ENCODE assay signal across 34 cellular contexts in the genomic region with DNA sequence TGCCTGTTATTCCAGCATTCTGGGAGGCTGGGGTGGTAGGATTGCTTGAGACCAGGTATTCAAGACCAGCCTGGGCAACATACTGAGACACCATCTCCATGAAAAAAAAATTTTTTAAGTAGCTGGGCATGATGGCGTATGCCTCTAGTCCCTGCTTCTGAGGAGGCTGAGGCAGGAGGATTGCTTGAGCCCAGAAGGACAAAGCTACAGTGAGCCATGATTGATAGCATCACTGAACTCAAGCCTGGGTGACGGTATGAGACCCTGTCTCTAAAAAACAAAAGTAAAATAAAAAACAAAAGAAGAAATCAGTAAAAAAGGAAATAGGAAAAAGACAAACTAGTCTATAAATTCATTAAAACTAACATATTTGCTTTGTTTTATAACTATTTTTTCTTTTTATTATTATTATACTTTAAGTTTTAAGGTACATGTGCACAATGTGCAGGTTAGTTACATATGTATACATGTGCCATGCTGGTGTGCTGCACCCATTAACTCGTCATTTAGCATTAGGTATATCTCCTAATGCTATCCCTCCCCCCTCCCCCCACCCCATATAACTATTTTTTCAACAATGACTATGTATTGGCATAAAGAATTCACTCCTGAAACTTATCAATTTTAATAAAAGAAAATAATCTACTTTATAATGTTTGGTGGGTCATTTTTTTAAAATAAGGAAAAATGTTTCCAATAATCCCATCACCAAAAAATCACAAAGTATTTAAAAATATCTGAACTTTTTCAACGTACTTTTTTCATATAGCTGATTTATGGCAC.
"Had no signal": no experiment of that assay in that cellular context is flagged by ENCODE, and none has a peak within 500 bp of the region (broad histone marks: within the 10 kb centered on the region; RNA-seq: fewer than 3 reads in every experiment).

No MANE protein-coding gene starts in this region.

- H3K4me1 ChIP-seq: adrenal gland, body of pancreas, breast epithelium had no signal

- H3K4me1 Mint-ChIP-seq: activated naive CD8-positive, alpha-beta T cell treated with anti-CD3 and anti-CD28 coated beads for 36 hours; activated T-helper 17 cell treated with anti-CD3 and anti-CD28 coated beads, Interleukin-2, amount 50 U/mL, for 72 hours had no signal

- H3K27ac ChIP-seq: adrenal gland, body of pancreas, brain microvascular endothelial cell, breast epithelium, VCaP had no signal

- H3K4me3 Mint-ChIP-seq: activated B cell treated with CpG ODN at 0.5 μM for 24 hours; activated CD4-positive, alpha-beta memory T cell treated with anti-CD3 and anti-CD28 coated beads for 36 hours; activated CD4-positive, alpha-beta T cell treated with anti-CD3 and anti-CD28 coated beads, Interleukin-2, amount 10 ng/mL, durations not matched to agents 24 days and 14 days; activated CD8-positive, alpha-beta T cell treated with anti-CD3 and anti-CD28 coated beads for 36 hours; activated naive CD4-positive, alpha-beta T cell treated with anti-CD3 and anti-CD28 coated beads for 36 hours; activated naive CD8-positive, alpha-beta T cell treated with anti-CD3 and anti-CD28 coated beads for 36 hours; activated T-cell treated with anti-CD3 and anti-CD28 coated beads, Interleukin-2, amount 50 U/mL, for 72 hours; activated T-helper 1 cell treated with anti-CD3 and anti-CD28 coated beads, Interleukin-12 subunit alpha, Interleukin-12 subunit beta, Interleukin-2, Interleukin-4 antibody, amounts not matched to agents 30 ng/mL and 10 ng/mL and 1 ng/mL, durations not matched to agents 14 hours and 24 hours and 36 hours; activated T-helper 17 cell treated with anti-CD3 and anti-CD28 coated beads, Interleukin-2, amount 50 U/mL, for 72 hours; T-helper 1 cell treated with Interleukin-12 subunit alpha and Interleukin-12 subunit beta and Interleukin-4 antibody, amounts not matched to agents 30 μg/mL and 1 μg/mL, for 36 hours; T-helper 2 cell treated with Interferon-gamma antibody and Interleukin-4, amounts not matched to agents 5 μg/mL and 100 μg/mL, for 36 hours had no signal

- H3K9me3 ChIP-seq: adrenal gland, body of pancreas, breast epithelium had no signal

- ATAC-seq: activated CD8-positive, alpha-beta T cell treated with anti-CD3 and anti-CD28 coated beads for 36 hours; activated naive CD4-positive, alpha-beta T cell treated with anti-CD3 and anti-CD28 coated beads, Interleukin-2, amount 50 U/mL, for 72 hours; activated T-cell treated with anti-CD3 and anti-CD28 coated beads, Interleukin-2, amount 50 U/mL, for 72 hours; activated T-helper 17 cell treated with anti-CD3 and anti-CD28 coated beads, Interleukin-2, amount 50 U/mL, for 72 hours; body of pancreas had no signal

- H3K27me3 ChIP-seq: adrenal gland, body of pancreas, brain microvascular endothelial cell, breast epithelium had no signal

- H3K27me3 Mint-ChIP-seq: activated B cell treated with CpG ODN at 0.5 μM for 24 hours; activated CD4-positive, alpha-beta memory T cell treated with anti-CD3 and anti-CD28 coated beads for 36 hours; activated CD4-positive, alpha-beta T cell treated with anti-CD3 and anti-CD28 coated beads, Interleukin-2, amount 10 ng/mL, durations not matched to agents 24 days and 14 days; activated CD8-positive, alpha-beta T cell treated with anti-CD3 and anti-CD28 coated beads for 36 hours; activated naive CD8-positive, alpha-beta T cell treated with anti-CD3 and anti-CD28 coated beads for 36 hours; activated T-helper 17 cell treated with anti-CD3 and anti-CD28 coated beads, Interleukin-2, amount 50 U/mL, for 72 hours had no signal

- H3K9me3 Mint-ChIP-seq: activated CD4-positive, alpha-beta memory T cell treated with anti-CD3 and anti-CD28 coated beads for 36 hours; activated CD4-positive, alpha-beta T cell treated with anti-CD3 and anti-CD28 coated beads, Interleukin-2, amount 10 ng/mL, durations not matched to agents 24 days and 14 days; activated CD8-positive, alpha-beta T cell treated with anti-CD3 and anti-CD28 coated beads for 36 hours; activated naive CD4-positive, alpha-beta T cell treated with anti-CD3 and anti-CD28 coated beads for 36 hours; activated naive CD4-positive, alpha-beta T cell treated with anti-CD3 and anti-CD28 coated beads, Interleukin-2, amount 50 U/mL, for 72 hours; activated naive CD8-positive, alpha-beta T cell treated with anti-CD3 and anti-CD28 coated beads for 36 hours; activated T-cell treated with anti-CD3 and anti-CD28 coated beads, Interleukin-2, amount 50 U/mL, for 72 hours; activated T-helper 1 cell treated with anti-CD3 and anti-CD28 coated beads, Interleukin-12 subunit alpha, Interleukin-12 subunit beta, Interleukin-2, Interleukin-4 antibody, amounts not matched to agents 30 ng/mL and 10 ng/mL and 1 ng/mL, durations not matched to agents 14 hours and 24 hours and 36 hours; activated T-helper 17 cell treated with anti-CD3 and anti-CD28 coated beads, Interleukin-2, amount 50 U/mL, for 72 hours; T-helper 1 cell treated with Interleukin-12 subunit alpha and Interleukin-12 subunit beta and Interleukin-4 antibody, amounts not matched to agents 30 μg/mL and 1 μg/mL, for 36 hours; T-helper 2 cell treated with Interferon-gamma antibody and Interleukin-4, amounts not matched to agents 5 μg/mL and 100 μg/mL, for 36 hours had no signal

- H3K4me3 ChIP-seq: adrenal gland, body of pancreas, breast epithelium had no signal

- H3K36me3 ChIP-seq: adrenal gland, brain microvascular endothelial cell, breast epithelium had no signal

- DNase-seq: activated B cell treated with CpG ODN at 0.5 μM for 24 hours; activated CD4-positive, alpha-beta memory T cell treated with anti-CD3 and anti-CD28 coated beads for 36 hours; activated CD4-positive, alpha-beta T cell treated with anti-CD3 and anti-CD28 coated beads for 4 hours; activated CD4-positive, alpha-beta T cell treated with anti-CD3 and anti-CD28 coated beads, Interleukin-2, amount 10 ng/mL, durations not matched to agents 24 days and 14 days; activated CD4-positive, alpha-beta T cell treated with anti-CD3 and anti-CD28 coated beads, Interleukin-2, amount 50 U/mL, for 1 hour; activated CD4-positive, alpha-beta T cell treated with anti-CD3 and anti-CD28 coated beads, Interleukin-2, amount 50 U/mL, for 4 hours; activated CD4-positive, CD25-positive, alpha-beta regulatory T cell treated with anti-CD3 and anti-CD28 coated beads, Interleukin-2, amount 50 U/mL, for 72 hours; activated CD8-positive, alpha-beta memory T cell treated with anti-CD3 and anti-CD28 coated beads, Interleukin-2, amount 50 U/mL, for 4 hours; activated CD8-positive, alpha-beta T cell treated with anti-CD3 and anti-CD28 coated beads for 36 hours; activated effector memory CD4-positive, alpha-beta T cell treated with anti-CD3 and anti-CD28 coated beads, Interleukin-2, amount 50 U/mL, for 16 hours; activated gamma-delta T cell treated with Interleukin-2 at 50 U/mL for 16 hours; activated naive CD4-positive, alpha-beta T cell; activated naive CD4-positive, alpha-beta T cell treated with anti-CD3 and anti-CD28 coated beads for 36 hours; activated naive CD4-positive, alpha-beta T cell treated with anti-CD3 and anti-CD28 coated beads, Interleukin-2, amount 50 U/mL, for 16 hours; activated naive CD8-positive, alpha-beta T cell treated with anti-CD3 and anti-CD28 coated beads for 36 hours; activated T-cell treated with anti-CD3 and anti-CD28 coated beads for 4 hours; activated T-cell treated with anti-CD3 and anti-CD28 coated beads, Interleukin-2, amount 50 U/mL, for 1 hour; activated T-cell treated with anti-CD3 and anti-CD28 coated beads, Interleukin-2, amount 50 U/mL, for 72 hours; adrenal gland; amniotic stem cell; aorta; body of pancreas; brain microvascular endothelial cell; central memory CD4-positive, alpha-beta T cell; T-helper 1 cell; T-helper 2 cell; T-helper 9 cell had no signal

- H3K27ac Mint-ChIP-seq: activated B cell treated with CpG ODN at 0.5 μM for 24 hours; activated CD4-positive, alpha-beta memory T cell treated with anti-CD3 and anti-CD28 coated beads for 36 hours; activated CD4-positive, alpha-beta T cell treated with anti-CD3 and anti-CD28 coated beads, Interleukin-2, amount 10 ng/mL, durations not matched to agents 24 days and 14 days; activated CD8-positive, alpha-beta T cell treated with anti-CD3 and anti-CD28 coated beads for 36 hours; activated naive CD4-positive, alpha-beta T cell treated with anti-CD3 and anti-CD28 coated beads for 36 hours; activated naive CD4-positive, alpha-beta T cell treated with anti-CD3 and anti-CD28 coated beads, Interleukin-2, amount 50 U/mL, for 72 hours; activated naive CD8-positive, alpha-beta T cell treated with anti-CD3 and anti-CD28 coated beads for 36 hours; activated T-cell treated with anti-CD3 and anti-CD28 coated beads, Interleukin-2, amount 50 U/mL, for 72 hours; activated T-helper 1 cell treated with anti-CD3 and anti-CD28 coated beads, Interleukin-12 subunit alpha, Interleukin-12 subunit beta, Interleukin-2, Interleukin-4 antibody, amounts not matched to agents 30 ng/mL and 10 ng/mL and 1 ng/mL, durations not matched to agents 14 hours and 24 hours and 36 hours; activated T-helper 17 cell treated with anti-CD3 and anti-CD28 coated beads, Interleukin-2, amount 50 U/mL, for 72 hours; T-helper 1 cell treated with Interleukin-12 subunit alpha and Interleukin-12 subunit beta and Interleukin-4 antibody, amounts not matched to agents 30 μg/mL and 1 μg/mL, for 36 hours; T-helper 2 cell treated with Interferon-gamma antibody and Interleukin-4, amounts not matched to agents 5 μg/mL and 100 μg/mL, for 36 hours had no signal
